In the genomic region with DNA sequence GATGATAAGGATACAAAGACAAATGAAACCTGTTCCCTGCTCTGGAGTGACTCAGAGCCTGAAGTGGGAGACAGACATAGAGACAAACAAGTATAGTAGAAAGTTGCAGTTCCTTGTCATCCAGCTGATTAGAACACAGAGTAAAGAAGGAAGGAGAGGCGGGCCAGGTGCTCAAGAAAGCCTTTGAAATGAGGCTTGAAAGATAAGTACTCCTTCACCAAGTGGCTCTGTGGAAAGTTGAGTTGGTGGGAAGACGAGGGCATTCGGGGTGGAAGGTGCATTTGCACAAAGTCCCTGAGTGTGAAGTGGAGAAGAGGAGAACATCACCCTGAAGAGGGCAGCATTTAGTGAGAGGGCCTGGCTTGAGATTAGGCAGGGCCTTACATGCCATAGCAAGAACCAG, we compare ENCODE assay signal across 9 cellular contexts. TPM values are rescaled to one million over a fixed set of nuclear protein-coding genes. Genes with fewer than 3 reads are reported as not detected.
DNase-seq lines count a peak whose midpoint lies in the region; ATAC-seq and TF ChIP-seq lines count a peak whose summit lies in the region.
"Had no signal": no experiment of that assay in that cellular context is flagged by ENCODE, and none has a peak within 500 bp of the region (broad histone marks: within the 10 kb centered on the region; RNA-seq: fewer than 3 reads in every experiment).

No MANE protein-coding gene starts in this region.

- H3K18ac ChIP-seq in H9 (ENCODE audit: insufficient read length, low read depth, low read length), result no peak overlapping the region

- H2BK5ac ChIP-seq in H9 (ENCODE audit: insufficient read length, low read length), result no peak overlapping the region

- H3K9me3 ChIP-seq in H9 (ENCODE audit: control insufficient read depth, low read depth, low read length), result no peaks in the 10 kb centered on the region

- no peak overlapping the region for H3K14ac ChIP-seq in H9 (ENCODE audit: insufficient read depth, low read length)

- H3K36me3 Mint-ChIP-seq in H9 (ENCODE audit: insufficient read depth in 1 of 3, low read depth in 3 of 3), result peaks cover 0 to 6% (median 4%) of the 10 kb centered on the region in 3 experiments; a peak in 2 of 7 replicates
- no peaks in the 10 kb centered on the region for H3K36me3 Mint-ChIP-seq in activated CD8-positive, alpha-beta memory T cell treated with anti-CD3 and anti-CD28 coated beads, Interleukin-2, amount 10 ng/mL, durations not matched to agents 7 days and 5 days

- no peak overlapping the region for H2BK120ac ChIP-seq in H9 (ENCODE audit: low read depth, low read length, poor library complexity, severe bottlenecking)

- CTCF ChIA-PET in activated CD8-positive, alpha-beta memory T cell treated with anti-CD3 and anti-CD28 coated beads, Interleukin-2, amount 10 ng/mL, durations not matched to agents 7 days and 5 days (lab: Charles Lee), result no interaction called here

- no peaks in the 10 kb centered on the region for H3K79me1 ChIP-seq in H9 (ENCODE audit: insufficient read depth, low read depth, low read length, poor library complexity, severe bottlenecking)

- H3K4ac ChIP-seq in H9 (ENCODE audit: low read depth, low read length), result no peak overlapping the region

- no peak overlapping the region for H3K4me2 ChIP-seq in H9 (ENCODE audit: insufficient read depth, insufficient read length, low read length)

- intact Hi-C loops in left colon (cut with DNase I, micrococcal nuclease), result no loop called here

- TF ChIP-seq CTCF in C4-2B (conservative IDR thresholded peaks at IDR 0.05) (peak; percentile 50), H9 (conservative IDR thresholded peaks at IDR 0.05) (peak; percentile 61), VCaP (conservative IDR thresholded peaks at IDR 0.05) (peak; percentile 54)

- H4K20me1 ChIP-seq in H9 (ENCODE audit: control insufficient read depth, insufficient read depth, insufficient read length), result no peaks in the 10 kb centered on the region

- no peak overlapping the region for H4K8ac ChIP-seq in H9 (replicated peaks; ENCODE audit: insufficient read length, low read depth, low read length)

- ATAC-seq in left lobe of liver (peak; percentile 82), left colon (no peak)
- no peak for ATAC-seq in activated CD8-positive, alpha-beta memory T cell treated with anti-CD3 and anti-CD28 coated beads, Interleukin-2, amount 10 ng/mL, durations not matched to agents 7 days and 5 days
- ATAC-seq: right cardiac atrium had no signal

- H3K56ac ChIP-seq in H9 (ENCODE audit: insufficient read length, low read depth, low read length), result no peak overlapping the region

- no peak overlapping the region for H3K23ac ChIP-seq in H9 (ENCODE audit: insufficient read length, low read depth, low read length)

- DNase-seq in H9, result peak; percentile 67
- DNase-seq in left lobe of liver (ENCODE audit: low spot score), result no peak
- no peak for DNase-seq in globus pallidus (ENCODE audit: low spot score)
- no peak for DNase-seq in left colon
- DNase-seq in stimulated activated naive CD4-positive, alpha-beta T cell treated with Interleukin-2 at 50 U/mL for 16 hours (lab: John Stamatoyannopoulos, UW), result no peak
- no peak for DNase-seq in activated CD8-positive, alpha-beta memory T cell treated with anti-CD3 and anti-CD28 coated beads, Interleukin-2, amount 10 ng/mL, durations not matched to agents 7 days and 5 days
- DNase-seq: right cardiac atrium had no signal

- no peak overlapping the region for H4K5ac ChIP-seq in H9 (ENCODE audit: insufficient read length, low read depth, low read length)

- no peak overlapping the region for H2BK20ac ChIP-seq in H9 (ENCODE audit: low read depth, low read length, poor library complexity, severe bottlenecking)

- H3K27me3 ChIP-seq in H9 (ENCODE audit: insufficient read depth, low read length), result no peaks in the 10 kb centered on the region

- no peak overlapping the region for H2BK12ac ChIP-seq in H9 (ENCODE audit: insufficient read length, low read depth, low read length)

- H4K91ac ChIP-seq in H9 (ENCODE audit: insufficient read length, low read depth, low read length), result no peak overlapping the region

- H3K9me3 Mint-ChIP-seq in H9, result no peaks in the 10 kb centered on the region
- H3K9me3 Mint-ChIP-seq in activated CD8-positive, alpha-beta memory T cell treated with anti-CD3 and anti-CD28 coated beads, Interleukin-2, amount 10 ng/mL, durations not matched to agents 7 days and 5 days (ENCODE audit: low read depth), result no peaks in the 10 kb centered on the region

- peak overlapping the region in 2 of 3 experiments; percentile 76 to 84; a peak in 4 of 7 replicates for H3K27ac Mint-ChIP-seq in H9
- H3K27ac Mint-ChIP-seq in activated CD8-positive, alpha-beta memory T cell treated with anti-CD3 and anti-CD28 coated beads, Interleukin-2, amount 10 ng/mL, durations not matched to agents 7 days and 5 days, result no peak overlapping the region

- peaks cover 10% of the 10 kb centered on the region; the same call in 1 of the 2 replicates for H3K79me2 ChIP-seq in H9 (ENCODE audit: insufficient read depth, low read length)

- H3K4me1 ChIP-seq in H9 (ENCODE audit: insufficient read depth, low read length), result no peaks in the 10 kb centered on the region

- H2AK5ac ChIP-seq in H9 (ENCODE audit: insufficient read length, low read length), result no peak overlapping the region

- H3K4me1 Mint-ChIP-seq in H9, result peaks cover 33 to 34% of the 10 kb centered on the region in 2 experiments
- no peaks in the 10 kb centered on the region for H3K4me1 Mint-ChIP-seq in activated CD8-positive, alpha-beta memory T cell treated with anti-CD3 and anti-CD28 coated beads, Interleukin-2, amount 10 ng/mL, durations not matched to agents 7 days and 5 days

- H3T11ph ChIP-seq in H9 (ENCODE audit: low read length), result no peak overlapping the region

- WGBS in H9 (ENCODE audit: extremely low coverage, insufficient read length, low lambda C conversion rate), result no CpG with 5 or more reads among the region's 3 CpGs

- no peaks in the 10 kb centered on the region for H3K23me2 ChIP-seq in H9 (ENCODE audit: insufficient read length, low read depth, low read length, poor library complexity, severe bottlenecking)

- H3K27me3 Mint-ChIP-seq in H9 (ENCODE audit: low read depth), result no peaks in the 10 kb centered on the region
- H3K27me3 Mint-ChIP-seq in activated CD8-positive, alpha-beta memory T cell treated with anti-CD3 and anti-CD28 coated beads, Interleukin-2, amount 10 ng/mL, durations not matched to agents 7 days and 5 days, result no peaks in the 10 kb centered on the region

- H2AFZ ChIP-seq in H9 (ENCODE audit: low read length), result no peak overlapping the region

- H3K4me3 Mint-ChIP-seq in H9, result no peak overlapping the region
- no peak overlapping the region for H3K4me3 Mint-ChIP-seq in activated CD8-positive, alpha-beta memory T cell treated with anti-CD3 and anti-CD28 coated beads, Interleukin-2, amount 10 ng/mL, durations not matched to agents 7 days and 5 days

- H3K27ac ChIP-seq in C4-2B (no peak overlapping the region), H9 (ENCODE audit: insufficient read length, low read depth, low read length) (no peak overlapping the region), VCaP (no peak overlapping the region)

- H3K9ac ChIP-seq in H9 (ENCODE audit: extremely low read depth, insufficient read length, low read length), result no peak overlapping the region

- H2BK15ac ChIP-seq in H9 (ENCODE audit: low read depth, low read length), result no peak overlapping the region

RNA-seq across cellular contexts. Expression of a gene that starts 17.0 kb away (rescaled TPM):
- 17.5 and 17.8 TPM in 2 replicates for total RNA-seq in H9 (2021)
- total RNA-seq in left lobe of liver, result 0.38 TPM
- 1 to 10 TPM; 1.0 to 4.4 TPM for total RNA-seq in left colon
- total RNA-seq in activated CD8-positive, alpha-beta memory T cell treated with anti-CD3 and anti-CD28 coated beads, Interleukin-2, amount 10 ng/mL, durations not matched to agents 7 days and 5 days, result not detected
